Comparison of ENCODE assay signal across 28 cellular contexts in genomic region chr15:39088186-39088585, GRCh38.
"Had no signal": no experiment of that assay in that cellular context is flagged by ENCODE, and none has a peak within 500 bp of the region (broad histone marks: within the 10 kb centered on the region; RNA-seq: fewer than 3 reads in every experiment).

No MANE protein-coding gene starts in this region.

- DNase-seq: activated CD4-positive, alpha-beta memory T cell treated with anti-CD3 and anti-CD28 coated beads, Interleukin-2, amount 10 ng/mL, durations not matched to agents 7 days and 5 days; activated CD4-positive, alpha-beta T cell treated with anti-CD3 and anti-CD28 coated beads for 1 hour; activated CD4-positive, alpha-beta T cell treated with anti-CD3 and anti-CD28 coated beads for 4 hours; activated CD4-positive, alpha-beta T cell treated with anti-CD3 and anti-CD28 coated beads, Interleukin-2, amount 10 ng/mL, durations not matched to agents 7 days and 5 days; activated CD4-positive, alpha-beta T cell treated with anti-CD3 and anti-CD28 coated beads, Interleukin-2, amount 50 U/mL, for 4 hours; activated CD4-positive, CD25-positive, alpha-beta regulatory T cell; activated CD8-positive, alpha-beta memory T cell treated with anti-CD3 and anti-CD28 coated beads, Interleukin-2, amount 50 U/mL, for 48 hours; activated effector memory CD4-positive, alpha-beta T cell treated with Interleukin-2 at 50 U/mL for 16 hours; activated gamma-delta T cell treated with Interleukin-2 at 50 U/mL for 16 hours; activated naive CD4-positive, alpha-beta T cell treated with anti-CD3 and anti-CD28 coated beads, Interleukin-2, amount 50 U/mL, for 16 hours; activated naive CD4-positive, alpha-beta T cell treated with Interleukin-2 at 50 U/mL for 16 hours; activated T-cell treated with anti-CD3 and anti-CD28 coated beads for 4 hours; activated T-cell treated with anti-CD3 and anti-CD28 coated beads, Interleukin-2, amount 50 U/mL, for 4 hours; amygdala; aorta; body of pancreas; caudate nucleus; cortex of kidney; dermis blood vessel endothelial cell; effector CD4-positive, alpha-beta T cell; effector memory CD8-positive, alpha-beta T cell; esophagus squamous epithelium; foreskin keratinocyte; gastrocnemius medialis; glutamatergic neuron; heart left ventricle; T-helper 2 cell had no signal

- H3K4me3 ChIP-seq: body of pancreas, esophagus squamous epithelium, gastrocnemius medialis, heart left ventricle had no signal

- ATAC-seq: activated T-cell treated with anti-CD3 and anti-CD28 coated beads, Interleukin-2, amount 50 U/mL, for 4 hours; activated T-helper 17 cell treated with anti-CD3 and anti-CD28 coated beads, Interleukin-2, amount 50 U/mL, for 72 hours; body of pancreas; effector memory CD8-positive, alpha-beta T cell; foreskin keratinocyte; gastrocnemius medialis; heart left ventricle had no signal
